12 cellular contexts compared by ENCODE assay signal in genomic region chr1:186983327-186983726, GRCh38.
DNase-seq lines count a peak whose midpoint lies in the region; ATAC-seq and TF ChIP-seq lines count a peak whose summit lies in the region.
"Had no signal": no experiment of that assay in that cellular context is flagged by ENCODE, and none has a peak within 500 bp of the region (broad histone marks: within the 10 kb centered on the region; RNA-seq: fewer than 3 reads in every experiment).

No MANE protein-coding gene starts in this region.

- no peaks in the 10 kb centered on the region for H3K9me3 Mint-ChIP-seq in natural killer cell
- H3K9me3 Mint-ChIP-seq: central memory CD8-positive, alpha-beta T cell; WTC11 had no signal

- no peaks in the 10 kb centered on the region for H3K36me3 Mint-ChIP-seq in natural killer cell
- H3K36me3 Mint-ChIP-seq: WTC11 had no signal

- H3K27ac Mint-ChIP-seq in natural killer cell = peak overlapping the region; percentile 20 to 30
- H3K27ac Mint-ChIP-seq: WTC11 had no signal

- peak overlapping the region; percentile 3 for H3K4me3 Mint-ChIP-seq in natural killer cell
- H3K4me3 Mint-ChIP-seq: central memory CD8-positive, alpha-beta T cell; WTC11 had no signal

- intact Hi-C loops in natural killer cell (cut with micrococcal nuclease) = loop anchor here (10.0 kb wide), 1 partner anchor 679 kb away; no protein-coding TSS in a partner anchor

- ATAC-seq in natural killer cell (peak; percentile 44 to 86 (median 81)), GM18520 (IDR thresholded peaks at IDR 0.05; ENCODE audit: unreplicated experiment) (no peak)
- ATAC-seq: WTC11 had no signal

- no peak overlapping the region for H3K4me3 ChIP-seq in AG09309 (ENCODE audit: control insufficient read depth, low read depth, low read length)
- no peak overlapping the region for H3K4me3 ChIP-seq in fibroblast of mammary gland (ENCODE audit: control insufficient read depth, low read depth, low read length)

- H3K27me3 Mint-ChIP-seq in natural killer cell (ENCODE audit: low read depth in 2 of 2) = no peaks in the 10 kb centered on the region
- H3K27me3 Mint-ChIP-seq: central memory CD8-positive, alpha-beta T cell had no signal

- no peak for TF ChIP-seq CTCF in AG09309 (IDR thresholded peaks at IDR 0.05; ENCODE audit: control insufficient read depth, insufficient read depth, low read depth, low read length, missing control alignments)
- TF ChIP-seq CTCF in fibroblast of mammary gland (conservative IDR thresholded peaks at IDR 0.05; ENCODE audit: control insufficient read depth, insufficient read depth, low read depth, low read length) = no peak
- no peak for TF ChIP-seq CTCF in natural killer cell (IDR thresholded peaks at IDR 0.05)

- peaks cover 12 to 17% of the 10 kb centered on the region in 2 donors for H3K4me1 Mint-ChIP-seq in natural killer cell
- H3K4me1 Mint-ChIP-seq: central memory CD8-positive, alpha-beta T cell had no signal

- DNase-seq in AG09309 (ENCODE audit: low read depth) = peak; percentile 64
- DNase-seq in NOMO-1 treated with DMSO at 0.1 percent for 48 hours (lab: John Stamatoyannopoulos, UW; ENCODE audit: unreplicated experiment) = peak; percentile 75
- DNase-seq in fibroblast of mammary gland (ENCODE audit: low read depth) = peak; percentile 89
- no peak for DNase-seq in natural killer cell
- DNase-seq in amygdala (lab: John Stamatoyannopoulos, UW) = no peak
- DNase-seq in kidney glomerular epithelial cell (lab: John Stamatoyannopoulos, UW) = no peak
- no peak for DNase-seq in cerebellar nuclear complex (lab: John Stamatoyannopoulos, UW)
- DNase-seq: GDM1; stimulated activated CD8-positive, alpha-beta memory T cell treated with anti-CD3 and anti-CD28 coated beads, Interleukin-4, amount 100 ng/mL, for 48 hours had no signal

Comparison
In these comparisons a context has a peak if more than half of its experiments do, and no peak if none do; other contexts are left out.
1. DNase-seq: peak in AG09309 (single experiment), NOMO-1 treated with DMSO at 0.1 percent for 48 hours (single experiment) and fibroblast of mammary gland (single experiment); none in natural killer cell (single experiment), amygdala (0 of 56), kidney glomerular epithelial cell (single experiment) and cerebellar nuclear complex (0 of 2).